25 cellular contexts compared by ENCODE assay signal in the genomic region with DNA sequence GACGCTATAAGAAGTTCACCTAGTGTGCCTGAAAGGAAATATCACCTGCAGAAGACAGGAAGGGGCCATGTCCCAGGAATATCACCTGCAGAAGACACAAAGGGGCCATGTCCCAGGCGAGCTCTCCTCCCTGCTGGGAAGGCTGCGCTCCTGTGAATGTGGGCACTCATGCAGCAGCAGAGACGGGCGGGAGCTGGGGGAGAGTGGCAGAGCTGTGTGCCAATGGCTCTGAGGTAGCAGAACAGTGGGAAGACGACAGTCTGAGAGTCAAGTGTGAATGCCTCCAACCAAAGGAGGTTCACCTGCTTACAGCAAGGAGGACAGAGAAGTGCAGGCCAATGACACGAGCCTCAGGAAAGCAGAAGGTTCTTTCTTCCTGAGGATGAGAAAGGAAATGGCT.
"Had no signal": no experiment of that assay in that cellular context is flagged by ENCODE, and none has a peak within 500 bp of the region (broad histone marks: within the 10 kb centered on the region; RNA-seq: fewer than 3 reads in every experiment).

No MANE protein-coding gene starts in this region.

- H3K27me3 ChIP-seq: neutrophil, right lobe of liver, thyroid gland, vagina had no signal

- H3K4me3 ChIP-seq: coronary artery, lower lobe of right lung, pancreas, right lobe of liver, stomach, thyroid gland, vagina had no signal

- H3K9me3 ChIP-seq: lower lobe of right lung, neutrophil, pancreas, right lobe of liver, stomach, thyroid gland, vagina had no signal

- H3K9me3 Mint-ChIP-seq: naive thymus-derived CD8-positive, alpha-beta T cell had no signal

- H3K36me3 Mint-ChIP-seq: immature natural killer cell; naive thymus-derived CD8-positive, alpha-beta T cell had no signal

- ATAC-seq: left colon; lower lobe of right lung; naive thymus-derived CD8-positive, alpha-beta T cell; pancreas; right lobe of liver had no signal

- H3K36me3 ChIP-seq: lower lobe of right lung, neutrophil, pancreas, right lobe of liver, stomach, thyroid gland, vagina had no signal

- DNase-seq: dermis blood vessel endothelial cell; effector memory CD4-positive, alpha-beta T cell; erythroblast; hypothalamus; immature natural killer cell; islet precursor cell; kidney glomerular epithelial cell; left colon; left ventricle myocardium superior; lower lobe of right lung; naive thymus-derived CD8-positive, alpha-beta T cell; nephron progenitor cell; pancreas; right lobe of liver; small intestine; stimulated activated CD4-positive, alpha-beta T cell treated with anti-CD3 and anti-CD28 coated beads, Interleukin-15, amount 100 ng/mL, for 24 hours; stimulated activated CD4-positive, alpha-beta T cell treated with anti-CD3 and anti-CD28 coated beads, Interleukin-4, amount 100 ng/mL, for 1 hour; stimulated activated CD8-positive, alpha-beta memory T cell treated with anti-CD3 and anti-CD28 coated beads, Interleukin-4, amount 100 ng/mL, for 48 hours; stimulated activated naive CD4-positive, alpha-beta T cell treated with Interleukin-2 at 50 U/mL for 16 hours; stomach; thyroid gland; trophoblast cell had no signal

- H3K4me1 Mint-ChIP-seq: immature natural killer cell had no signal

- H3K27ac ChIP-seq: coronary artery, lower lobe of right lung, neutrophil, pancreas, right lobe of liver, stomach, thyroid gland, vagina had no signal

- H3K4me1 ChIP-seq: lower lobe of right lung, pancreas, right lobe of liver, vagina had no signal

- H3K4me3 Mint-ChIP-seq: immature natural killer cell; naive thymus-derived CD8-positive, alpha-beta T cell; nephron progenitor cell had no signal

- H3K27ac Mint-ChIP-seq: immature natural killer cell, nephron progenitor cell had no signal
